20 cellular contexts compared by ENCODE assay signal in genomic region chr3:24498796-24499195, GRCh38. TPM values are rescaled to one million over a fixed set of nuclear protein-coding genes. Genes with fewer than 3 reads are reported as not detected.
DNase-seq lines count a peak whose midpoint lies in the region; ATAC-seq and TF ChIP-seq lines count a peak whose summit lies in the region.
"Had no signal": no experiment of that assay in that cellular context is flagged by ENCODE, and none has a peak within 500 bp of the region (broad histone marks: within the 10 kb centered on the region; RNA-seq: fewer than 3 reads in every experiment).

No MANE protein-coding gene starts in this region.

- H2BK20ac ChIP-seq in H9 (ENCODE audit: low read depth, low read length, poor library complexity, severe bottlenecking) = no peak overlapping the region

- H4K91ac ChIP-seq in H9 (ENCODE audit: insufficient read length, low read depth, low read length) = no peak overlapping the region

- no peak overlapping the region for H2BK15ac ChIP-seq in H9 (ENCODE audit: low read depth, low read length)

- no peaks in the 10 kb centered on the region for H3K79me1 ChIP-seq in H9 (ENCODE audit: insufficient read depth, low read depth, low read length, poor library complexity, severe bottlenecking)

- DNase-seq in H9 (no peak), WTC11 (ENCODE audit: low spot score) (no peak), left cardiac atrium (no peak), endothelial cell (ENCODE audit: low spot score) (no peak), 8988T (no peak)
- DNase-seq: C1 segment of cervical spinal cord; CD4-positive, CD25-positive, alpha-beta regulatory T cell; CD8-positive, alpha-beta memory T cell; COR-L47; DMS 273 treated with DMSO at 0.1 percent for 48 hours; DMS53; DND-41; EL; GOT3 had no signal

- H3K9ac ChIP-seq in H9 (ENCODE audit: extremely low read depth, insufficient read length, low read length) (no peak overlapping the region), iPS-20b (ENCODE audit: low read depth, low read length) (no peak overlapping the region)

- no peaks in the 10 kb centered on the region for H4K20me1 ChIP-seq in H9 (ENCODE audit: control insufficient read depth, insufficient read depth, insufficient read length)

- no peak for TF ChIP-seq CTCF in H9 (conservative IDR thresholded peaks at IDR 0.05)
- TF ChIP-seq CTCF in WTC11 (IDR thresholded peaks at IDR 0.05) = no peak
- no peak for TF ChIP-seq CTCF in endothelial cell (IDR thresholded peaks at IDR 0.05; ENCODE audit: unreplicated experiment)

- H3T11ph ChIP-seq in H9 (ENCODE audit: low read length) = no peak overlapping the region

- H2BK120ac ChIP-seq in H9 (ENCODE audit: low read depth, low read length, poor library complexity, severe bottlenecking) = no peak overlapping the region

- no peaks in the 10 kb centered on the region for H3K36me3 ChIP-seq in iPS-20b (ENCODE audit: insufficient read depth, low read depth, low read length)
- H3K36me3 ChIP-seq: HAP-1 had no signal

- no peaks in the 10 kb centered on the region; the same call in 1 of the 2 replicates for H3K27me3 ChIP-seq in H9 (ENCODE audit: insufficient read depth, low read length)
- H3K27me3 ChIP-seq in iPS-20b (ENCODE audit: insufficient read depth, low read length) = peaks cover 27% of the 10 kb centered on the region

- no peak overlapping the region for H4K8ac ChIP-seq in H9 (replicated peaks; ENCODE audit: insufficient read length, low read depth, low read length)

- H3K27me3 Mint-ChIP-seq in H9 (ENCODE audit: low read depth) (peaks cover 21% of the 10 kb centered on the region), WTC11 (ENCODE audit: low read depth) (peaks cover 22% of the 10 kb centered on the region), endothelial cell (ENCODE audit: unreplicated experiment) (peaks cover 5% of the 10 kb centered on the region)

- H3K18ac ChIP-seq in H9 (ENCODE audit: insufficient read length, low read depth, low read length) = no peak overlapping the region

- intact Hi-C loops in left cardiac atrium (cut with DNase I) = loop anchor here (5.0 to 10.0 kb wide), 3 partner anchors 134 to 236 kb away; no protein-coding TSS in a partner anchor

- ATAC-seq in WTC11 (no peak), GM21576 (IDR thresholded peaks at IDR 0.05; ENCODE audit: unreplicated experiment) (no peak), left cardiac atrium (no peak)

- H3K23me2 ChIP-seq in H9 (ENCODE audit: insufficient read length, low read depth, low read length, poor library complexity, severe bottlenecking) = peaks cover 14% of the 10 kb centered on the region

- peak overlapping the region; percentile 0 for H3K4me2 ChIP-seq in H9 (ENCODE audit: insufficient read depth, insufficient read length, low read length)

- H3K9me3 ChIP-seq in H9 (ENCODE audit: control insufficient read depth, low read depth, low read length) = no peaks in the 10 kb centered on the region
- H3K9me3 ChIP-seq in iPS-20b (ENCODE audit: insufficient read depth, low read depth, low read length) = no peaks in the 10 kb centered on the region
- H3K9me3 ChIP-seq: HAP-1 had no signal

- no peak overlapping the region for H3K14ac ChIP-seq in H9 (ENCODE audit: insufficient read depth, low read length)

- H3K23ac ChIP-seq in H9 (ENCODE audit: insufficient read length, low read depth, low read length) = no peak overlapping the region

- H3K4me1 ChIP-seq in H9 (ENCODE audit: insufficient read depth, low read length) (peaks cover 14% of the 10 kb centered on the region; the same call in 1 of the 2 replicates), iPS-20b (ENCODE audit: insufficient read depth, low read length) (peaks cover 26% of the 10 kb centered on the region)

- POLR2A ChIA-PET in WTC11 (lab: Charles Lee) = no interaction called here

- no peak overlapping the region for H3K27ac ChIP-seq in H9 (ENCODE audit: insufficient read length, low read depth, low read length)
- no peak overlapping the region for H3K27ac ChIP-seq in iPS-20b (ENCODE audit: low read length)

- no peak overlapping the region for H2AFZ ChIP-seq in H9 (ENCODE audit: low read length)

- H3K4ac ChIP-seq in H9 (ENCODE audit: low read depth, low read length) = no peak overlapping the region

- H3K56ac ChIP-seq in H9 (ENCODE audit: insufficient read length, low read depth, low read length) = no peak overlapping the region

- H2AK5ac ChIP-seq in H9 (ENCODE audit: insufficient read length, low read length) = no peak overlapping the region

- H3K4me3 Mint-ChIP-seq in H9 (no peak overlapping the region), WTC11 (peak overlapping the region; percentile 18; the same call in 1 of the 2 replicates), endothelial cell (ENCODE audit: unreplicated experiment) (no peak overlapping the region)
- H3K4me3 Mint-ChIP-seq: B cell; CD4-positive, CD25-positive, alpha-beta regulatory T cell; CD8-positive, alpha-beta memory T cell had no signal

- H3K9me3 Mint-ChIP-seq in H9 = no peaks in the 10 kb centered on the region
- H3K9me3 Mint-ChIP-seq in WTC11 = no peaks in the 10 kb centered on the region
- no peaks in the 10 kb centered on the region for H3K9me3 Mint-ChIP-seq in endothelial cell (ENCODE audit: unreplicated experiment)

- H3K27ac Mint-ChIP-seq in H9 (no peak overlapping the region), WTC11 (no peak overlapping the region), endothelial cell (ENCODE audit: unreplicated experiment) (no peak overlapping the region)
- H3K27ac Mint-ChIP-seq: B cell; CD8-positive, alpha-beta memory T cell had no signal

- H2BK5ac ChIP-seq in H9 (ENCODE audit: insufficient read length, low read length) = no peak overlapping the region

- H3K79me2 ChIP-seq in H9 (ENCODE audit: insufficient read depth, low read length) = no peaks in the 10 kb centered on the region

- H4K5ac ChIP-seq in H9 (ENCODE audit: insufficient read length, low read depth, low read length) = no peak overlapping the region

- no CpG with 5 or more reads among the region's 2 CpGs for WGBS in H9 (ENCODE audit: extremely low coverage, insufficient read length, low lambda C conversion rate)

- peak overlapping the region; percentile 32; the same call in 1 of the 2 replicates for H3K4me3 ChIP-seq in iPS-20b (ENCODE audit: low read length)
- H3K4me3 ChIP-seq: HAP-1 had no signal

- H3K36me3 Mint-ChIP-seq in H9 (ENCODE audit: insufficient read depth in 1 of 3, low read depth in 3 of 3) (no peaks in the 10 kb centered on the region), WTC11 (no peaks in the 10 kb centered on the region), endothelial cell (ENCODE audit: low read depth, unreplicated experiment) (no peaks in the 10 kb centered on the region)
- H3K36me3 Mint-ChIP-seq: CD4-positive, CD25-positive, alpha-beta regulatory T cell; CD8-positive, alpha-beta memory T cell had no signal

- H3K4me1 Mint-ChIP-seq in H9 (peaks cover 37 to 39% of the 10 kb centered on the region in 2 experiments), WTC11 (peaks cover 38% of the 10 kb centered on the region), endothelial cell (ENCODE audit: unreplicated experiment) (peaks cover 5% of the 10 kb centered on the region)
- H3K4me1 Mint-ChIP-seq: CD8-positive, alpha-beta memory T cell had no signal

- H2BK12ac ChIP-seq in H9 (ENCODE audit: insufficient read length, low read depth, low read length) = no peak overlapping the region

- CTCF ChIA-PET in WTC11 (lab: Charles Lee) = no interaction called here

TF ChIP-seq in WTC11, 78 proteins besides CTCF, POLR2A, EP300 and RAD21:
- TF ChIP-seq, protein P1, sequence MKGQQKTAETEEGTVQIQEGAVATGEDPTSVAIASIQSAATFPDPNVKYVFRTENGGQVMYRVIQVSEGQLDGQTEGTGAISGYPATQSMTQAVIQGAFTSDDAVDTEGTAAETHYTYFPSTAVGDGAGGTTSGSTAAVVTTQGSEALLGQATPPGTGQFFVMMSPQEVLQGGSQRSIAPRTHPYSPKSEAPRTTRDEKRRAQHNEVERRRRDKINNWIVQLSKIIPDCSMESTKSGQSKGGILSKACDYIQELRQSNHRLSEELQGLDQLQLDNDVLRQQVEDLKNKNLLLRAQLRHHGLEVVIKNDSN (CRISPR knock-in tag; IDR thresholded peaks at IDR 0.05) = peak; percentile 47; the same call in 1 of the 2 replicates
- TF ChIP-seq MAX (CRISPR knock-in tag; IDR thresholded peaks at IDR 0.05) (0 out of 2 replicates have a peak, but pooled peaks have one; percentile 20), TEAD4 (CRISPR knock-in tag; IDR thresholded peaks at IDR 0.05) (no peak)

RNA-seq across cellular contexts. Expression of gene THRB, which starts 4.1 kb away (rescaled TPM):
- total RNA-seq in H9 (2021) (6.8 and 8.6 TPM in 2 replicates), WTC11 (2021) (4.5 to 5.8 TPM (median 4.8 TPM) in 3 replicates), left cardiac atrium (10 to 100 TPM in 1 of 2 donors, 1 to 10 TPM in 1; 8.3 to 15.4 TPM), endothelial cell (ENCODE audit: unreplicated experiment) (0.38 TPM)
- total RNA-seq: A172; CD8-positive, alpha-beta memory T cell; G401 had no signal
